39 cellular contexts compared by ENCODE assay signal in genomic region chr3:139189943-139190342, GRCh38.
"Had no signal": no experiment of that assay in that cellular context is flagged by ENCODE, and none has a peak within 500 bp of the region (broad histone marks: within the 10 kb centered on the region; RNA-seq: fewer than 3 reads in every experiment).

No MANE protein-coding gene starts in this region.

- H3K9me3 ChIP-seq: adrenal gland, ascending aorta, body of pancreas, breast epithelium had no signal

- H3K9me3 Mint-ChIP-seq: activated naive CD4-positive, alpha-beta T cell treated with anti-CD3 and anti-CD28 coated beads for 36 hours; activated naive CD4-positive, alpha-beta T cell treated with anti-CD3 and anti-CD28 coated beads, Interleukin-2, amount 10 ng/mL, durations not matched to agents 7 days and 5 days; activated naive CD4-positive, alpha-beta T cell treated with anti-CD3 and anti-CD28 coated beads, Interleukin-2, amount 50 U/mL, for 24 hours; activated naive CD8-positive, alpha-beta T cell treated with anti-CD3 and anti-CD28 coated beads, Interleukin-2, amount 10 ng/mL, durations not matched to agents 7 days and 5 days; activated T-cell treated with anti-CD3 and anti-CD28 coated beads, Interleukin-2, amount 50 U/mL, for 4 hours; activated T-helper 1 cell treated with anti-CD3 and anti-CD28 coated beads, Interleukin-12 subunit alpha, Interleukin-12 subunit beta, Interleukin-2, Interleukin-4 antibody, amounts not matched to agents 30 ng/mL and 10 ng/mL and 1 ng/mL, durations not matched to agents 14 hours and 24 hours and 36 hours; activated T-helper 17 cell treated with anti-CD3 and anti-CD28 coated beads, Interleukin-2, amount 50 U/mL, for 72 hours; activated T-helper 2 cell treated with anti-CD3 and anti-CD28 coated beads, Interferon-gamma antibody, Interleukin-2, Interleukin-4, amounts not matched to agents 10 μg/mL and 5 μg/mL and 100 μg/mL, durations not matched to agents 14 hours and 24 hours and 36 hours; central memory CD8-positive, alpha-beta T cell had no signal

- FAIRE-seq: astrocyte, bronchial epithelial cell had no signal

- H3K36me3 Mint-ChIP-seq: activated naive CD4-positive, alpha-beta T cell treated with anti-CD3 and anti-CD28 coated beads, Interleukin-2, amount 10 ng/mL, durations not matched to agents 7 days and 5 days; activated naive CD4-positive, alpha-beta T cell treated with anti-CD3 and anti-CD28 coated beads, Interleukin-2, amount 50 U/mL, for 24 hours; activated naive CD8-positive, alpha-beta T cell; activated naive CD8-positive, alpha-beta T cell treated with anti-CD3 and anti-CD28 coated beads, Interleukin-2, amount 10 ng/mL, durations not matched to agents 7 days and 5 days; brain had no signal

- H3K27ac ChIP-seq: adrenal gland, ascending aorta, body of pancreas, brain microvascular endothelial cell, breast epithelium, cardiac muscle cell had no signal

- H3K4me1 ChIP-seq: adrenal gland, ascending aorta, body of pancreas, breast epithelium had no signal

- ATAC-seq: activated naive CD4-positive, alpha-beta T cell treated with anti-CD3 and anti-CD28 coated beads, Interleukin-2, amount 50 U/mL, for 72 hours; activated naive CD8-positive, alpha-beta T cell treated with anti-CD3 and anti-CD28 coated beads, Interleukin-2, amount 50 U/mL, for 24 hours; activated T-cell treated with anti-CD3 and anti-CD28 coated beads, Interleukin-2, amount 50 U/mL, for 4 hours; activated T-cell treated with anti-CD3 and anti-CD28 coated beads, Interleukin-2, amount 50 U/mL, for 72 hours; activated T-helper 17 cell treated with anti-CD3 and anti-CD28 coated beads, Interleukin-2, amount 50 U/mL, for 72 hours; body of pancreas had no signal

- H3K27me3 ChIP-seq: adrenal gland, ascending aorta, body of pancreas, brain microvascular endothelial cell, breast epithelium, cardiac muscle cell had no signal

- H3K27ac Mint-ChIP-seq: activated naive CD4-positive, alpha-beta T cell treated with anti-CD3 and anti-CD28 coated beads for 36 hours; activated naive CD4-positive, alpha-beta T cell treated with anti-CD3 and anti-CD28 coated beads, Interleukin-2, amount 10 ng/mL, durations not matched to agents 7 days and 5 days; activated naive CD4-positive, alpha-beta T cell treated with anti-CD3 and anti-CD28 coated beads, Interleukin-2, amount 50 U/mL, for 24 hours; activated naive CD4-positive, alpha-beta T cell treated with anti-CD3 and anti-CD28 coated beads, Interleukin-2, amount 50 U/mL, for 72 hours; activated naive CD8-positive, alpha-beta T cell; activated naive CD8-positive, alpha-beta T cell treated with anti-CD3 and anti-CD28 coated beads for 36 hours; activated naive CD8-positive, alpha-beta T cell treated with anti-CD3 and anti-CD28 coated beads, Interleukin-2, amount 10 ng/mL, durations not matched to agents 7 days and 5 days; activated naive CD8-positive, alpha-beta T cell treated with anti-CD3 and anti-CD28 coated beads, Interleukin-2, amount 50 U/mL, for 24 hours; activated T-cell treated with anti-CD3 and anti-CD28 coated beads, Interleukin-2, amount 50 U/mL, for 24 hours; activated T-cell treated with anti-CD3 and anti-CD28 coated beads, Interleukin-2, amount 50 U/mL, for 72 hours; activated T-helper 1 cell treated with anti-CD3 and anti-CD28 coated beads, Interleukin-12 subunit alpha, Interleukin-12 subunit beta, Interleukin-2, Interleukin-4 antibody, amounts not matched to agents 30 ng/mL and 10 ng/mL and 1 ng/mL, durations not matched to agents 14 hours and 24 hours and 36 hours; activated T-helper 17 cell treated with anti-CD3 and anti-CD28 coated beads, Interleukin-2, amount 50 U/mL, for 72 hours; activated T-helper 2 cell treated with anti-CD3 and anti-CD28 coated beads, Interferon-gamma antibody, Interleukin-2, Interleukin-4, amounts not matched to agents 10 μg/mL and 5 μg/mL and 100 μg/mL, durations not matched to agents 14 hours and 24 hours and 36 hours; brain had no signal

- DNase-seq: activated effector memory CD4-positive, alpha-beta T cell treated with anti-CD3 and anti-CD28 coated beads, Interleukin-2, amount 50 U/mL, for 16 hours; activated effector memory CD4-positive, alpha-beta T cell treated with Interleukin-2 at 50 U/mL for 16 hours; activated gamma-delta T cell; activated gamma-delta T cell treated with Interleukin-2 at 50 U/mL for 16 hours; activated naive CD4-positive, alpha-beta T cell; activated naive CD4-positive, alpha-beta T cell treated with anti-CD3 and anti-CD28 coated beads for 36 hours; activated naive CD4-positive, alpha-beta T cell treated with anti-CD3 and anti-CD28 coated beads, Interleukin-2, amount 10 ng/mL, durations not matched to agents 7 days and 5 days; activated naive CD4-positive, alpha-beta T cell treated with anti-CD3 and anti-CD28 coated beads, Interleukin-2, amount 50 U/mL, for 16 hours; activated naive CD4-positive, alpha-beta T cell treated with Interleukin-2 at 50 U/mL for 16 hours; activated naive CD8-positive, alpha-beta T cell treated with anti-CD3 and anti-CD28 coated beads for 36 hours; activated naive CD8-positive, alpha-beta T cell treated with anti-CD3 and anti-CD28 coated beads, Interleukin-2, amount 10 ng/mL, durations not matched to agents 7 days and 5 days; activated naive CD8-positive, alpha-beta T cell treated with anti-CD3 and anti-CD28 coated beads, Interleukin-2, amount 50 U/mL, for 24 hours; activated T-cell treated with anti-CD3 and anti-CD28 coated beads, Interleukin-2, amount 50 U/mL, for 24 hours; activated T-cell treated with anti-CD3 and anti-CD28 coated beads, Interleukin-2, amount 50 U/mL, for 4 hours; activated T-cell treated with anti-CD3 and anti-CD28 coated beads, Interleukin-2, amount 50 U/mL, for 48 hours; activated T-cell treated with anti-CD3 and anti-CD28 coated beads, Interleukin-2, amount 50 U/mL, for 72 hours; adrenal gland; amniotic stem cell; amygdala; anterior cingulate cortex; aorta; body of pancreas; brain microvascular endothelial cell; caudate nucleus; central memory CD4-positive, alpha-beta T cell; cerebellar nuclear complex had no signal

- H3K4me3 ChIP-seq: adrenal gland, ascending aorta, body of pancreas, breast epithelium, cardiac muscle cell had no signal

- H3K4me3 Mint-ChIP-seq: activated naive CD4-positive, alpha-beta T cell treated with anti-CD3 and anti-CD28 coated beads for 36 hours; activated naive CD4-positive, alpha-beta T cell treated with anti-CD3 and anti-CD28 coated beads, Interleukin-2, amount 10 ng/mL, durations not matched to agents 7 days and 5 days; activated naive CD4-positive, alpha-beta T cell treated with anti-CD3 and anti-CD28 coated beads, Interleukin-2, amount 50 U/mL, for 24 hours; activated naive CD8-positive, alpha-beta T cell; activated naive CD8-positive, alpha-beta T cell treated with anti-CD3 and anti-CD28 coated beads for 36 hours; activated naive CD8-positive, alpha-beta T cell treated with anti-CD3 and anti-CD28 coated beads, Interleukin-2, amount 10 ng/mL, durations not matched to agents 7 days and 5 days; activated naive CD8-positive, alpha-beta T cell treated with anti-CD3 and anti-CD28 coated beads, Interleukin-2, amount 50 U/mL, for 24 hours; activated T-cell treated with anti-CD3 and anti-CD28 coated beads, Interleukin-2, amount 50 U/mL, for 24 hours; activated T-cell treated with anti-CD3 and anti-CD28 coated beads, Interleukin-2, amount 50 U/mL, for 4 hours; activated T-cell treated with anti-CD3 and anti-CD28 coated beads, Interleukin-2, amount 50 U/mL, for 72 hours; activated T-helper 1 cell treated with anti-CD3 and anti-CD28 coated beads, Interleukin-12 subunit alpha, Interleukin-12 subunit beta, Interleukin-2, Interleukin-4 antibody, amounts not matched to agents 30 ng/mL and 10 ng/mL and 1 ng/mL, durations not matched to agents 14 hours and 24 hours and 36 hours; activated T-helper 17 cell treated with anti-CD3 and anti-CD28 coated beads, Interleukin-2, amount 50 U/mL, for 72 hours; brain; central memory CD8-positive, alpha-beta T cell had no signal

- H3K4me1 Mint-ChIP-seq: activated naive CD4-positive, alpha-beta T cell treated with anti-CD3 and anti-CD28 coated beads, Interleukin-2, amount 10 ng/mL, durations not matched to agents 7 days and 5 days; activated naive CD4-positive, alpha-beta T cell treated with anti-CD3 and anti-CD28 coated beads, Interleukin-2, amount 50 U/mL, for 24 hours; activated naive CD8-positive, alpha-beta T cell treated with anti-CD3 and anti-CD28 coated beads for 36 hours; activated naive CD8-positive, alpha-beta T cell treated with anti-CD3 and anti-CD28 coated beads, Interleukin-2, amount 10 ng/mL, durations not matched to agents 7 days and 5 days; activated naive CD8-positive, alpha-beta T cell treated with anti-CD3 and anti-CD28 coated beads, Interleukin-2, amount 50 U/mL, for 24 hours; activated T-helper 17 cell treated with anti-CD3 and anti-CD28 coated beads, Interleukin-2, amount 50 U/mL, for 72 hours; brain; central memory CD8-positive, alpha-beta T cell had no signal

- H3K27me3 Mint-ChIP-seq: activated naive CD4-positive, alpha-beta T cell treated with anti-CD3 and anti-CD28 coated beads, Interleukin-2, amount 10 ng/mL, durations not matched to agents 7 days and 5 days; activated naive CD8-positive, alpha-beta T cell treated with anti-CD3 and anti-CD28 coated beads, Interleukin-2, amount 10 ng/mL, durations not matched to agents 7 days and 5 days; brain; central memory CD8-positive, alpha-beta T cell had no signal

- H3K36me3 ChIP-seq: adrenal gland, ascending aorta, brain microvascular endothelial cell, breast epithelium, cardiac muscle cell had no signal
